ENCODE assay signal across 8 cellular contexts in genomic region chr17:77375917-77376651, GRCh38.
DNase-seq lines count a peak whose midpoint lies in the region; ATAC-seq lines count a peak whose summit lies in the region.

No MANE protein-coding gene starts in this region.

- no peak overlapping the region for H2AFZ ChIP-seq in Karpas-422 (ENCODE audit: low read length)

- peak; percentile 51 for DNase-seq in HT1080 (ENCODE audit: low read depth)
- DNase-seq in activated T-cell treated with anti-CD3 and anti-CD28 coated beads for 1 hour (ENCODE audit: low read depth) = peak; percentile 58
- peak; percentile 79 for DNase-seq in fibroblast of peridontal ligament (ENCODE audit: extremely low read depth)
- DNase-seq in skeletal muscle cell (ENCODE audit: low read depth) = peak; percentile 89
- no peak for DNase-seq in Karpas-422
- no peak for DNase-seq in 8988T
- DNase-seq in SW 1271 (lab: John Stamatoyannopoulos, UW) = no peak

- H3K4me2 ChIP-seq in Karpas-422 (ENCODE audit: low read depth, low read length, poor library complexity, severe bottlenecking) = no peak overlapping the region

- H3K9me2 ChIP-seq in Karpas-422 (replicated peaks; ENCODE audit: insufficient read depth, low read length) = no peaks in the 10 kb centered on the region

- no peak overlapping the region for H3K9ac ChIP-seq in Karpas-422 (ENCODE audit: low read length)

- H3K4me3 ChIP-seq in skeletal muscle cell (ENCODE audit: low read depth, low read length) (peak overlapping the region; percentile 91), Karpas-422 (ENCODE audit: low read length) (no peak overlapping the region)

- H3K9me3 ChIP-seq in Karpas-422 (ENCODE audit: low read length) = no peaks in the 10 kb centered on the region

- no peak for ATAC-seq in HG03520 (IDR thresholded peaks at IDR 0.05; ENCODE audit: unreplicated experiment)

- H4K20me1 ChIP-seq in Karpas-422 (ENCODE audit: insufficient read depth, low read depth, low read length) = peaks cover 4% of the 10 kb centered on the region; the same call in 1 of the 2 replicates

- H3K27ac ChIP-seq in Karpas-422 (ENCODE audit: low read length) = no peak overlapping the region

- H3K79me2 ChIP-seq in Karpas-422 (ENCODE audit: low read length) = no peaks in the 10 kb centered on the region

- no peaks in the 10 kb centered on the region for H3K36me3 ChIP-seq in Karpas-422 (ENCODE audit: insufficient read depth, low read length)

- H3K27me3 ChIP-seq in Karpas-422 (ENCODE audit: low read length) = no peaks in the 10 kb centered on the region

- peaks cover 23% of the 10 kb centered on the region for H3K4me1 ChIP-seq in Karpas-422 (ENCODE audit: low read length)

Comparison
In these comparisons a context has a peak if more than half of its experiments do, and no peak if none do; other contexts are left out.
1. DNase-seq: peak in HT1080 (single experiment), activated T-cell treated with anti-CD3 and anti-CD28 coated beads for 1 hour (single experiment), fibroblast of peridontal ligament (single experiment) and skeletal muscle cell (single experiment); none in Karpas-422 (single experiment), 8988T (single experiment) and SW 1271 (0 of 2).